ENCODE assay signal across 1 cellular context in the genomic region with DNA sequence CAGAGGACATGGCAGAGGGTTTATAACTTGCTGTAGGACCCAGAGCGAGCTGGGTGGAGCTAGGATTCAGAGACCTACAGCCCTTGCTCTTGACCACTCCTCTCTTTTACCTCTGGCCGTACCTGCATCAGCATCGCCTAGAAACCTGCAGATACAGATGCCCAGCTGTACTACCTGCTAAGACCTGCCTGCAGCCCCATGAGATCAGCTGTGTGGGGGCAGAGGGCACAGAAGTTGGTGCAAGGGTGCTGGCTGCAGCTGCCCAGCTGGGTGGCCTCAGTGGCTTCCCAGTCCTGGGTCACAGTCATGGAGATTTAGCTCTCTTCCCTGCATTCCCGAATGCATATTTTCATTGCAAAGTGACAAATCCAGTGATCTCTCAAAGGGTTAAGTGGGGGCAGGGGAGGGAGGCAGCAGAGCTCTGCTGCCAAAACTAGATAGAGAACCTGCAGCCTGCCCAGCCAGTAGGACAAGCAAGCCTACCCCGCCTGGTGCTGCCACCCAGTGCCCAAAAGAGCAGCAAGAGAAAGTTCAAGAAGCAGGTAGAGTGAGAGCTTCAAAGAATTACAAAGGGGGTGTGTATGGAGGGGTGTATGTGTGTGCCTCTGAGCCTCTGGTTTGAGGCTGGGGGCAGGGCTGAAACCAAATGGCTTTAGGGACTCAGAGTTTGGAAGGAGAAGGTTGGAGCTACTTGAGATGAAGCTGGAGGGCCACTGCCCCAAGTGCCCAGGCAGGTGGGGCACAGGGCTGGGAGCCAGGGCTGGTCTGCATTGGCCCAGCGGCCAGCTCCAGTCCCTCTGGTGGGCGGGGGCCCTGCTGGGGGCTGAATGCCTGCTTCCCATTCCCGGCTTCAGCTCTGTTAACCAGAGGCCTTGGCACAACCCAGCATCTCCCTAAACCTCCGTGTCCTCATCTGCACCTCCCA.
TF ChIP-seq lines count a peak whose summit lies in the region.

No MANE protein-coding gene starts in this region.

TF ChIP-seq in HepG2, 621 proteins besides CTCF, POLR2A, EP300 and RAD21:
- TF ChIP-seq ZNF777 (CRISPR knock-in tag; IDR thresholded peaks at IDR 0.05) (no peak), HOXA7 (CRISPR knock-in tag; IDR thresholded peaks at IDR 0.05) (no peak), POLR2G (IDR thresholded peaks at IDR 0.05; ENCODE audit: low read depth, low read length) (no peak), TBX2 (CRISPR knock-in tag; IDR thresholded peaks at IDR 0.05; ENCODE audit: borderline replicate concordance) (no peak), NFYB (CRISPR knock-in tag; IDR thresholded peaks at IDR 0.05) (no peak), PRPF4 (IDR thresholded peaks at IDR 0.05; ENCODE audit: low read depth, low read length, poor library complexity, severe bottlenecking) (no peak), KAT7 (CRISPR knock-in tag; IDR thresholded peaks at IDR 0.05; ENCODE audit: borderline replicate concordance) (no peak)
- TF ChIP-seq, protein P1, sequence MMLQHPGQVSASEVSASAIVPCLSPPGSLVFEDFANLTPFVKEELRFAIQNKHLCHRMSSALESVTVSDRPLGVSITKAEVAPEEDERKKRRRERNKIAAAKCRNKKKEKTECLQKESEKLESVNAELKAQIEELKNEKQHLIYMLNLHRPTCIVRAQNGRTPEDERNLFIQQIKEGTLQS (CRISPR knock-in tag; IDR thresholded peaks at IDR 0.05): no peak
- TF ChIP-seq, protein P2, sequence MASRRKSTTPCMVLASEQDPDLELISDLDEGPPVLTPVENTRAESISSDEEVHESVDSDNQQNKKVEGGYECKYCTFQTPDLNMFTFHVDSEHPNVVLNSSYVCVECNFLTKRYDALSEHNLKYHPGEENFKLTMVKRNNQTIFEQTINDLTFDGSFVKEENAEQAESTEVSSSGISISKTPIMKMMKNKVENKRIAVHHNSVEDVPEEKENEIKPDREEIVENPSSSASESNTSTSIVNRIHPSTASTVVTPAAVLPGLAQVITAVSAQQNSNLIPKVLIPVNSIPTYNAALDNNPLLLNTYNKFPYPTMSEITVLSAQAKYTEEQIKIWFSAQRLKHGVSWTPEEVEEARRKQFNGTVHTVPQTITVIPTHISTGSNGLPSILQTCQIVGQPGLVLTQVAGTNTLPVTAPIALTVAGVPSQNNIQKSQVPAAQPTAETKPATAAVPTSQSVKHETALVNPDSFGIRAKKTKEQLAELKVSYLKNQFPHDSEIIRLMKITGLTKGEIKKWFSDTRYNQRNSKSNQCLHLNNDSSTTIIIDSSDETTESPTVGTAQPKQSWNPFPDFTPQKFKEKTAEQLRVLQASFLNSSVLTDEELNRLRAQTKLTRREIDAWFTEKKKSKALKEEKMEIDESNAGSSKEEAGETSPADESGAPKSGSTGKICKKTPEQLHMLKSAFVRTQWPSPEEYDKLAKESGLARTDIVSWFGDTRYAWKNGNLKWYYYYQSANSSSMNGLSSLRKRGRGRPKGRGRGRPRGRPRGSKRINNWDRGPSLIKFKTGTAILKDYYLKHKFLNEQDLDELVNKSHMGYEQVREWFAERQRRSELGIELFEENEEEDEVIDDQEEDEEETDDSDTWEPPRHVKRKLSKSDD (CRISPR knock-in tag; IDR thresholded peaks at IDR 0.05; ENCODE audit: low read depth): no peak
- TF ChIP-seq, protein P3, sequence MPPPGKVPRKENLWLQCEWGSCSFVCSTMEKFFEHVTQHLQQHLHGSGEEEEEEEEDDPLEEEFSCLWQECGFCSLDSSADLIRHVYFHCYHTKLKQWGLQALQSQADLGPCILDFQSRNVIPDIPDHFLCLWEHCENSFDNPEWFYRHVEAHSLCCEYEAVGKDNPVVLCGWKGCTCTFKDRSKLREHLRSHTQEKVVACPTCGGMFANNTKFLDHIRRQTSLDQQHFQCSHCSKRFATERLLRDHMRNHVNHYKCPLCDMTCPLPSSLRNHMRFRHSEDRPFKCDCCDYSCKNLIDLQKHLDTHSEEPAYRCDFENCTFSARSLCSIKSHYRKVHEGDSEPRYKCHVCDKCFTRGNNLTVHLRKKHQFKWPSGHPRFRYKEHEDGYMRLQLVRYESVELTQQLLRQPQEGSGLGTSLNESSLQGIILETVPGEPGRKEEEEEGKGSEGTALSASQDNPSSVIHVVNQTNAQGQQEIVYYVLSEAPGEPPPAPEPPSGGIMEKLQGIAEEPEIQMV (CRISPR knock-in tag; IDR thresholded peaks at IDR 0.05; ENCODE audit: low read depth): no peak
- TF ChIP-seq, protein P4, sequence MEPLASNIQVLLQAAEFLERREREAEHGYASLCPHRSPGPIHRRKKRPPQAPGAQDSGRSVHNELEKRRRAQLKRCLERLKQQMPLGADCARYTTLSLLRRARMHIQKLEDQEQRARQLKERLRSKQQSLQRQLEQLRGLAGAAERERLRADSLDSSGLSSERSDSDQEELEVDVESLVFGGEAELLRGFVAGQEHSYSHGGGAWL (CRISPR knock-in tag; IDR thresholded peaks at IDR 0.05): no peak
- TF ChIP-seq, protein P5, sequence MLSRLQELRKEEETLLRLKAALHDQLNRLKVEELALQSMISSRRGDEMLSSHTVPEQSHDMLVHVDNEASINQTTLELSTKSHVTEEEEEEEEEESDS (CRISPR knock-in tag; IDR thresholded peaks at IDR 0.05; ENCODE audit: borderline replicate concordance): no peak
